16 cellular contexts compared by ENCODE assay signal in the genomic region with DNA sequence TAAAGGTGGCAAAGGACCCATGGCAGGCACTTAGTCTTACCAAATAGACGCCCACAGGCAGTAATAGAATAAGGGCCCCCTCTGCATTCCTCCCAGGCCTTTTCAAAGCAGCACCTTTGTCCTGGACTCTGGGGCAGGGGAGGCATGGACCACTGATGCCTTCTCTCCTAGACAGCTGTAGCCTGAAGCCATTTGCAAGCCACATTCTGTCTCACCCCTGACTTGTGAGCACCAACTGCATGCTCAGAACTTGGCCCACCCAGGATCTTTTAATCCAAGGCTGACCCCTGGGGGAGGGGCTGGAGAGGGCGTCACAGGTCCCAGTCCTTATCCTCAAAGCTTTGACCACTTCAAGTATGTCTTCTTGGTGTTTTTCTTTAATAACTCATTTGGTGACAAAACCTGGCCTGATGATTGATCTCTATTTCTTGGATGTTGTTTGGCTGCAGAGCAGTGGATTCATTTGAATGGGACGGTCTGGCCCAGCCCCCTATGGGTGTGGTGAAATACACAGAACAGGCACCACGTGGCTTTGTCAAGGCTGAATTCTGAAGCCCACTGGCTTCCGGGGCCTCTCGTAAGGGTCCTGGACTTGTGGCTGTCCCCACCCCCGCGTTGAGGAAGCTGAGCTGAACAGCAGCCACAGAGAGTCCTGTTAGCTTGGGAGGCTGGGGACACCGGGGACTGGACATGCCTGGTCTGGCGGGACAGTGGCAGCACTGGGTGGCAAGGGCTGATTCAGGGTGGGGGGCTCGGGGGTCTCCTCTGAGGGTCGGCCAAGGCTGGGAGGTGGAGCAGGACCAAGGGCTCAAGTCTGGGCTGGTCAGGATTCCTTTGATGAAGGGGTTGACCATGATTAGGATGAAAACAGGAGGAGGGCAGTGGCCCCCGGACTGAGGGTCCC. TPM values are rescaled to one million over a fixed set of nuclear protein-coding genes. Genes with fewer than 3 reads are reported as not detected.
A peak's percentile ranks its signal among the peaks of the same experiment; 100 is the strongest.
DNase-seq lines count a peak whose midpoint lies in the region; ATAC-seq, FAIRE-seq and TF ChIP-seq lines count a peak whose summit lies in the region.
"Had no signal": no experiment of that assay in that cellular context is flagged by ENCODE, and none has a peak within 500 bp of the region (broad histone marks: within the 10 kb centered on the region; RNA-seq: fewer than 3 reads in every experiment).

No MANE protein-coding gene starts in this region.

- intact Hi-C loops in activated CD8-positive, alpha-beta T cell treated with anti-CD3 and anti-CD28 coated beads for 36 hours (cut with micrococcal nuclease), result no loop called here
- intact Hi-C loops in kidney (cut with DNase I) (no loop called here), spleen (cut with DNase I; ENCODE audit: low total_unique reads) (no loop called here)

- peaks cover 0 to 50% (median under 1%) of the 10 kb centered on the region in 7 donors for H3K27me3 ChIP-seq in spleen (replicated peaks in 1 of 7)
- H3K27me3 ChIP-seq: Peyer's patch had no signal

- H3K36me3 Mint-ChIP-seq in activated CD8-positive, alpha-beta T cell treated with anti-CD3 and anti-CD28 coated beads for 36 hours (ENCODE audit: low read depth), result no peaks in the 10 kb centered on the region
- H3K36me3 Mint-ChIP-seq in activated CD8-positive, alpha-beta T cell treated with anti-CD3 and anti-CD28 coated beads, Interleukin-2, amount 10 ng/mL, durations not matched to agents 7 days and 5 days (ENCODE audit: low read depth), result no peaks in the 10 kb centered on the region
- H3K36me3 Mint-ChIP-seq: CD4-positive, CD25-positive, alpha-beta regulatory T cell had no signal

- no peaks in the 10 kb centered on the region for H3K36me3 ChIP-seq in kidney (ENCODE audit: control insufficient read depth in 1 of 2, insufficient read depth in 2 of 2, low read length in 2 of 2)
- H3K36me3 ChIP-seq in spleen, result no peaks in the 10 kb centered on the region
- H3K36me3 ChIP-seq: Peyer's patch had no signal

- no peak overlapping the region for H3K27ac Mint-ChIP-seq in activated CD8-positive, alpha-beta T cell treated with anti-CD3 and anti-CD28 coated beads for 36 hours
- no peak overlapping the region for H3K27ac Mint-ChIP-seq in activated CD8-positive, alpha-beta T cell treated with anti-CD3 and anti-CD28 coated beads, Interleukin-2, amount 10 ng/mL, durations not matched to agents 7 days and 5 days
- H3K27ac Mint-ChIP-seq: CD4-positive, CD25-positive, alpha-beta regulatory T cell had no signal

- H3K9me3 Mint-ChIP-seq in activated CD8-positive, alpha-beta T cell treated with anti-CD3 and anti-CD28 coated beads for 36 hours, result no peaks in the 10 kb centered on the region
- H3K9me3 Mint-ChIP-seq in activated CD8-positive, alpha-beta T cell treated with anti-CD3 and anti-CD28 coated beads, Interleukin-2, amount 10 ng/mL, durations not matched to agents 7 days and 5 days (ENCODE audit: insufficient read depth), result no peaks in the 10 kb centered on the region
- H3K9me3 Mint-ChIP-seq: CD4-positive, CD25-positive, alpha-beta regulatory T cell had no signal

- no peak for TF ChIP-seq POLR2A in spleen (IDR thresholded peaks at IDR 0.05)

- peaks cover 2% of the 10 kb centered on the region for H3K27me3 Mint-ChIP-seq in activated CD8-positive, alpha-beta T cell treated with anti-CD3 and anti-CD28 coated beads for 36 hours
- peaks cover 2% of the 10 kb centered on the region for H3K27me3 Mint-ChIP-seq in activated CD8-positive, alpha-beta T cell treated with anti-CD3 and anti-CD28 coated beads, Interleukin-2, amount 10 ng/mL, durations not matched to agents 7 days and 5 days (ENCODE audit: low read depth)

- no peak overlapping the region for H3K9ac ChIP-seq in kidney (ENCODE audit: low read length in 2 of 2)
- H3K9ac ChIP-seq: KMS-11 had no signal

- no peak for TF ChIP-seq CTCF in activated CD8-positive, alpha-beta T cell treated with anti-CD3 and anti-CD28 coated beads for 36 hours (IDR thresholded peaks at IDR 0.05)
- TF ChIP-seq CTCF in kidney (IDR thresholded peaks at IDR 0.05; ENCODE audit: borderline replicate concordance, extremely low read depth, insufficient read depth), result no peak
- TF ChIP-seq CTCF in spleen (IDR thresholded peaks at IDR 0.05 in 8 of 11, conservative IDR thresholded peaks at IDR 0.05 in 3 of 11), result no peak

- peak; percentile 5 for DNase-seq in activated CD8-positive, alpha-beta T cell treated with anti-CD3 and anti-CD28 coated beads for 36 hours
- DNase-seq in activated CD8-positive, alpha-beta T cell treated with anti-CD3 and anti-CD28 coated beads, Interleukin-2, amount 10 ng/mL, durations not matched to agents 7 days and 5 days, result no peak
- DNase-seq in MV-4-11 (lab: John Stamatoyannopoulos, UW) (peak; percentile 15), kidney (peak; percentile 54), spleen (peak; percentile 63), LoVo (ENCODE audit: low spot score) (no peak)
- DNase-seq: CD4-positive, CD25-positive, alpha-beta regulatory T cell; NCI-H1417 treated with DMSO at 0.1 percent for 48 hours; NCI-H2029; NCI-H226; NCI-H774; Peyer's patch; SHP77 treated with DMSO at 0.1 percent for 48 hours had no signal

- CTCF ChIA-PET in activated CD8-positive, alpha-beta T cell treated with anti-CD3 and anti-CD28 coated beads for 36 hours (lab: Charles Lee), result no interaction called here
- CTCF ChIA-PET in activated CD8-positive, alpha-beta T cell treated with anti-CD3 and anti-CD28 coated beads, Interleukin-2, amount 10 ng/mL, durations not matched to agents 7 days and 5 days (lab: Charles Lee), result no interaction called here

- POLR2A ChIA-PET in activated CD8-positive, alpha-beta T cell treated with anti-CD3 and anti-CD28 coated beads for 36 hours (lab: Charles Lee), result no interaction called here
- POLR2A ChIA-PET in activated CD8-positive, alpha-beta T cell treated with anti-CD3 and anti-CD28 coated beads, Interleukin-2, amount 10 ng/mL, durations not matched to agents 7 days and 5 days (lab: Charles Lee), result no interaction called here

- H3K4me1 ChIP-seq in kidney (ENCODE audit: control insufficient read depth in 1 of 2, insufficient read depth in 1 of 2, low read depth in 1 of 2, low read length in 2 of 2) (no peaks in the 10 kb centered on the region), spleen (no peaks in the 10 kb centered on the region)
- H3K4me1 ChIP-seq: A549, Peyer's patch had no signal

- H3K4me3 Mint-ChIP-seq in activated CD8-positive, alpha-beta T cell treated with anti-CD3 and anti-CD28 coated beads for 36 hours, result no peak overlapping the region
- no peak overlapping the region for H3K4me3 Mint-ChIP-seq in activated CD8-positive, alpha-beta T cell treated with anti-CD3 and anti-CD28 coated beads, Interleukin-2, amount 10 ng/mL, durations not matched to agents 7 days and 5 days
- H3K4me3 Mint-ChIP-seq: CD4-positive, CD25-positive, alpha-beta regulatory T cell had no signal

- peak; percentile 47 for ATAC-seq in activated CD8-positive, alpha-beta T cell treated with anti-CD3 and anti-CD28 coated beads for 36 hours
- ATAC-seq in activated CD8-positive, alpha-beta T cell treated with anti-CD3 and anti-CD28 coated beads, Interleukin-2, amount 10 ng/mL, durations not matched to agents 7 days and 5 days, result no peak
- ATAC-seq in HG03196 (IDR thresholded peaks at IDR 0.05; ENCODE audit: unreplicated experiment), result no peak
- ATAC-seq: A549 had no signal

- H3K27ac ChIP-seq in kidney (ENCODE audit: low read depth in 2 of 2, low read length in 2 of 2) (no peak overlapping the region), spleen (no peak overlapping the region)
- H3K27ac ChIP-seq: A549, KMS-11, Peyer's patch had no signal

- H3K4me3 ChIP-seq in kidney (ENCODE audit: low read length in 2 of 2), result no peak overlapping the region
- H3K4me3 ChIP-seq in spleen, result no peak overlapping the region
- H3K4me3 ChIP-seq: A549, Peyer's patch had no signal

- WGBS in spleen, 5 donors, result 38 to 51% (median 45%) methylated on average over 12 to 13 of the region's 13 CpGs

- H3K9me3 ChIP-seq in kidney (ENCODE audit: control insufficient read depth in 1 of 2, low read length in 2 of 2) (no peaks in the 10 kb centered on the region), spleen (no peaks in the 10 kb centered on the region)
- H3K9me3 ChIP-seq: A549, Peyer's patch had no signal

- no peaks in the 10 kb centered on the region for H3K4me1 Mint-ChIP-seq in activated CD8-positive, alpha-beta T cell treated with anti-CD3 and anti-CD28 coated beads for 36 hours (ENCODE audit: low read depth)
- no peaks in the 10 kb centered on the region for H3K4me1 Mint-ChIP-seq in activated CD8-positive, alpha-beta T cell treated with anti-CD3 and anti-CD28 coated beads, Interleukin-2, amount 10 ng/mL, durations not matched to agents 7 days and 5 days (ENCODE audit: low read depth)
- H3K4me1 Mint-ChIP-seq: CD4-positive, CD25-positive, alpha-beta regulatory T cell had no signal

- FAIRE-seq in kidney (lab: Jason Lieb, UNC), result no peak
- FAIRE-seq: A549 had no signal

RNA-seq across cellular contexts. Expression of a gene that starts 36.6 kb away (rescaled TPM):
- under 1 TPM in 1 of 2 experiments, not detected in 1; 0.27 TPM for total RNA-seq in activated CD8-positive, alpha-beta T cell treated with anti-CD3 and anti-CD28 coated beads for 36 hours
- not detected for total RNA-seq in activated CD8-positive, alpha-beta T cell treated with anti-CD3 and anti-CD28 coated beads, Interleukin-2, amount 10 ng/mL, durations not matched to agents 7 days and 5 days
- total RNA-seq in kidney (36.2 TPM), spleen (10 to 100 TPM; 19.5 to 42.1 (median 37.6) TPM)
- polyA plus RNA-seq in kidney (ENCODE audit: insufficient read depth, low read depth, low replicate concordance) (21.9 TPM), spleen (10 to 100 TPM in 1 of 3 donors, 1 to 10 TPM in 2; 9.4 to 15.5 (median 9.9) TPM)
- total RNA-seq: CD4-positive, CD25-positive, alpha-beta regulatory T cell had no signal
- polyA plus RNA-seq: CD4-positive, CD25-positive, alpha-beta regulatory T cell had no signal

Comparison
In these comparisons a context has a peak if more than half of its experiments do, and no peak if none do; other contexts are left out.
1. DNase-seq: peak in activated CD8-positive, alpha-beta T cell treated with anti-CD3 and anti-CD28 coated beads for 36 hours (single experiment), MV-4-11 (single experiment), kidney (single experiment) and spleen (single experiment); none in activated CD8-positive, alpha-beta T cell treated with anti-CD3 and anti-CD28 coated beads, Interleukin-2, amount 10 ng/mL, durations not matched to agents 7 days and 5 days (single experiment) and LoVo (single experiment).
2. RNA of a gene that starts 36.6 kb away (total RNA-seq): 19.5 to 42.1 TPM in spleen and 36.2 TPM in kidney (single experiment); 0.27 TPM in activated CD8-positive, alpha-beta T cell treated with anti-CD3 and anti-CD28 coated beads for 36 hours and not detected in activated CD8-positive, alpha-beta T cell treated with anti-CD3 and anti-CD28 coated beads, Interleukin-2, amount 10 ng/mL, durations not matched to agents 7 days and 5 days; every median in the first group is over 10 times any median in the second.